8 cellular contexts compared by ENCODE assay signal in the genomic region with DNA sequence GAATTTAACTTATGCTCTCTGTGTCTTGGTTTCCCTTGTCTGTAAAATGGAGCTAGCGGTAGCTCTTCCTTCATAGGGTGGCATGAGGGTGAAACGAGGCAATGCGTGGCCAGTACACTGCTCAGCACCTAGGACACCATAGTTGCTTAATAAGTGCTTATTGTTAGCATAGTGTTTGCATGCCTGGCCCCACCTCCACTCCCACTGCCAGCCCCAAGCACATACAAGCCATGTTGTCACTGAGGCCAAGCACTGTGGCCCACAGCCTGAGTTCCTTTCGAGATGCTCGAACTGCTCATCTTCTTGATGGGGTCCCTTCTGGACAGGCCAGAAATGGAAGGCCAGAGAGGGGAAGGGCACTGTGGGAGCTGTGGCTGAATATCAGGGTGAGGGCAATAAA. TPM values are rescaled to one million over a fixed set of nuclear protein-coding genes. Genes with fewer than 3 reads are reported as not detected.
DNase-seq lines count a peak whose midpoint lies in the region; ATAC-seq and TF ChIP-seq lines count a peak whose summit lies in the region.

No MANE protein-coding gene starts in this region.

- peak overlapping the region; percentile 91 for H3K4me3 ChIP-seq in WI38 (ENCODE audit: low read depth, low read length)
- peak overlapping the region; percentile 77 for H3K4me3 ChIP-seq in iPS-18a (ENCODE audit: low read length)

- no peak for TF ChIP-seq CTCF in WI38 (IDR thresholded peaks at IDR 0.05; ENCODE audit: low read depth, low read length)

- H3K9me3 ChIP-seq in iPS-18a (ENCODE audit: control insufficient read depth, low read depth, low read length), result no peaks in the 10 kb centered on the region

- no peaks in the 10 kb centered on the region for H3K9me3 Mint-ChIP-seq in activated CD8-positive, alpha-beta memory T cell treated with anti-CD3 and anti-CD28 coated beads, Interleukin-2, amount 10 ng/mL, durations not matched to agents 7 days and 5 days (ENCODE audit: low read depth)

- CTCF ChIA-PET in activated CD8-positive, alpha-beta memory T cell treated with anti-CD3 and anti-CD28 coated beads, Interleukin-2, amount 10 ng/mL, durations not matched to agents 7 days and 5 days (lab: Charles Lee), result interaction anchor here (1.8 to 2.3 kb wide), 2 partner anchors 45 to 435 kb away, joined by 5 to 8 read pairs; partner anchors contain the start of genes ISCU and SART3

- peaks cover 25% of the 10 kb centered on the region for H3K36me3 ChIP-seq in iPS-18a (ENCODE audit: control insufficient read depth, low read depth, low read length)

- H3K4me3 Mint-ChIP-seq in activated CD8-positive, alpha-beta memory T cell treated with anti-CD3 and anti-CD28 coated beads, Interleukin-2, amount 10 ng/mL, durations not matched to agents 7 days and 5 days, result peak overlapping the region; percentile 87

- H3K9ac ChIP-seq in iPS-18a (ENCODE audit: low read length), result peak overlapping the region; percentile 56

- H3K27me3 Mint-ChIP-seq in activated CD8-positive, alpha-beta memory T cell treated with anti-CD3 and anti-CD28 coated beads, Interleukin-2, amount 10 ng/mL, durations not matched to agents 7 days and 5 days, result no peaks in the 10 kb centered on the region

- peaks cover 21% of the 10 kb centered on the region for H3K36me3 Mint-ChIP-seq in activated CD8-positive, alpha-beta memory T cell treated with anti-CD3 and anti-CD28 coated beads, Interleukin-2, amount 10 ng/mL, durations not matched to agents 7 days and 5 days

- DNase-seq in activated CD8-positive, alpha-beta memory T cell treated with anti-CD3 and anti-CD28 coated beads, Interleukin-2, amount 10 ng/mL, durations not matched to agents 7 days and 5 days, result no peak
- no peak for DNase-seq in activated CD8-positive, alpha-beta memory T cell treated with anti-CD3 and anti-CD28 coated beads, Interleukin-2, amount 50 U/mL, for 4 hours
- DNase-seq in substantia nigra (lab: John Stamatoyannopoulos, UW), result no peak
- DNase-seq in NCI-H1436 treated with DMSO at 0.1 percent for 48 hours (lab: John Stamatoyannopoulos, UW), result no peak
- no peak for DNase-seq in NCI-H2107 (lab: John Stamatoyannopoulos, UW)

- peaks cover 3% of the 10 kb centered on the region for H3K4me1 ChIP-seq in iPS-18a (ENCODE audit: control insufficient read depth, low read depth, low read length)

- no peak overlapping the region for H3K27ac ChIP-seq in iPS-18a (ENCODE audit: low read length)
- peak overlapping the region; percentile 73 for H3K27ac ChIP-seq in substantia nigra (ENCODE audit: low read depth, low read length, poor library complexity, severe bottlenecking)

- H3K27me3 ChIP-seq in iPS-18a (ENCODE audit: control insufficient read depth, insufficient read depth, low read length), result no peaks in the 10 kb centered on the region

- no peak for ATAC-seq in activated CD8-positive, alpha-beta memory T cell treated with anti-CD3 and anti-CD28 coated beads, Interleukin-2, amount 10 ng/mL, durations not matched to agents 7 days and 5 days
- no peak for ATAC-seq in HG02678 (IDR thresholded peaks at IDR 0.05; ENCODE audit: unreplicated experiment)

- H3K4me1 Mint-ChIP-seq in activated CD8-positive, alpha-beta memory T cell treated with anti-CD3 and anti-CD28 coated beads, Interleukin-2, amount 10 ng/mL, durations not matched to agents 7 days and 5 days, result peaks cover 27% of the 10 kb centered on the region

- H3K27ac Mint-ChIP-seq in activated CD8-positive, alpha-beta memory T cell treated with anti-CD3 and anti-CD28 coated beads, Interleukin-2, amount 10 ng/mL, durations not matched to agents 7 days and 5 days, result peak overlapping the region; percentile 85

RNA-seq across cellular contexts. Expression of gene FICD, which starts 0.8 kb away (rescaled TPM):
- 1 to 10 TPM; 5.8 to 6.1 TPM for total RNA-seq in activated CD8-positive, alpha-beta memory T cell treated with anti-CD3 and anti-CD28 coated beads, Interleukin-2, amount 10 ng/mL, durations not matched to agents 7 days and 5 days

RNA-seq across cellular contexts. Expression of gene SART3, which starts 45.1 kb away (rescaled TPM):
- total RNA-seq in activated CD8-positive, alpha-beta memory T cell treated with anti-CD3 and anti-CD28 coated beads, Interleukin-2, amount 10 ng/mL, durations not matched to agents 7 days and 5 days, result 10 to 100 TPM; 81.2 to 99.7 TPM

RNA-seq across cellular contexts. Expression of gene ISCU, which starts 46.5 kb away (rescaled TPM):
- 10 to 100 TPM; 64.2 to 86.9 TPM for total RNA-seq in activated CD8-positive, alpha-beta memory T cell treated with anti-CD3 and anti-CD28 coated beads, Interleukin-2, amount 10 ng/mL, durations not matched to agents 7 days and 5 days
